In genomic region chr6:30589754-30590358, GRCh38 we compare ENCODE assay signal across 23 cellular contexts. TPM values are rescaled to one million over a fixed set of nuclear protein-coding genes. Genes with fewer than 3 reads are reported as not detected.
DNase-seq lines count a peak whose midpoint lies in the region; ATAC-seq, FAIRE-seq and TF ChIP-seq lines count a peak whose summit lies in the region.
"Had no signal": no experiment of that assay in that cellular context is flagged by ENCODE, and none has a peak within 500 bp of the region (broad histone marks: within the 10 kb centered on the region; RNA-seq: fewer than 3 reads in every experiment).

No MANE protein-coding gene starts in this region.

- 90 to 91% methylated on average over 15 of the region's 15 CpGs for WGBS in GM23248 (ENCODE audit: low coverage in 1 of 2, low lambda C conversion rate in 2 of 2, missing lambda C conversion rate in 2 of 2), 2 experiments
- 95% methylated on average over 15 of the region's 15 CpGs for WGBS in GM12878 (ENCODE audit: insufficient coverage, insufficient replicate concordance, low lambda C conversion rate, missing lambda C conversion rate)

- no peak overlapping the region for H3K4me3 ChIP-seq in GM23248
- no peak overlapping the region for H3K4me3 ChIP-seq in GM12878
- H3K4me3 ChIP-seq: colonic mucosa, heart right ventricle, left ventricle myocardium inferior, thoracic aorta had no signal

- H3K79me2 ChIP-seq in GM23248 (ENCODE audit: insufficient read depth): peaks cover 22% of the 10 kb centered on the region
- H3K79me2 ChIP-seq in GM12878 (ENCODE audit: control insufficient read depth, insufficient read depth, low read length): no peaks in the 10 kb centered on the region

- SMC1A ChIA-PET in GM12878 (lab: Charles Lee; ENCODE audit: uncharacterized antibody, unreplicated experiment): interaction anchor here (0.6 to 1.7 kb wide), 5 partner anchors 7 to 48 kb away, joined by 3 to 4 read pairs (median 4); no protein-coding TSS in a partner anchor

- DNase-seq in GM23248 (no peak), GM12878 (ENCODE audit: low read depth, low spot score) (no peak), mesenteric fat pad (ENCODE audit: low spot score) (peak; percentile 55), NCI-H1105 treated with DMSO at 0.1 percent for 48 hours (lab: John Stamatoyannopoulos, UW) (no peak), COR-L47 (lab: John Stamatoyannopoulos, UW) (no peak), NCI-H446 treated with DMSO at 0.1 percent for 48 hours (lab: John Stamatoyannopoulos, UW) (no peak), globus pallidus (ENCODE audit: low spot score) (no peak)
- no peak for DNase-seq in stimulated activated effector memory CD8-positive, alpha-beta T cell treated with anti-CD3 and anti-CD28 coated beads, Interleukin-12 subunit alpha, Interleukin-12 subunit beta, amount 100 ng/mL, for 72 hours (ENCODE audit: low spot score in 2 of 2)
- DNase-seq: activated CD4-positive, alpha-beta T cell treated with anti-CD3 and anti-CD28 coated beads for 36 hours; activated naive CD8-positive, alpha-beta T cell treated with anti-CD3 and anti-CD28 coated beads, Interleukin-2, amount 10 ng/mL, durations not matched to agents 7 days and 5 days; brain microvascular endothelial cell; CD8-positive, alpha-beta memory T cell; colonic mucosa; DMS79 treated with DMSO at 0.1 percent for 48 hours; heart right ventricle; left ventricle myocardium inferior; NCI-H1417; NCI-H524; stimulated activated CD4-positive, alpha-beta T cell treated with anti-CD3 and anti-CD28 coated beads, Interleukin-15, amount 100 ng/mL, for 24 hours had no signal

- H3K9ac ChIP-seq in GM23248 (no peak overlapping the region), GM12878 (ENCODE audit: control insufficient read depth, insufficient read depth, low read length) (no peak overlapping the region)

- ATAC-seq in GM12878: no peak
- peak; percentile 31 for ATAC-seq in stimulated activated effector memory CD8-positive, alpha-beta T cell treated with anti-CD3 and anti-CD28 coated beads, Interleukin-12 subunit alpha, Interleukin-12 subunit beta, amount 100 ng/mL, for 72 hours
- ATAC-seq: activated CD4-positive, alpha-beta T cell treated with anti-CD3 and anti-CD28 coated beads for 36 hours had no signal

- H3F3A ChIP-seq in GM23248 (ENCODE audit: insufficient read depth): peaks cover 26% of the 10 kb centered on the region; the same call in 1 of the 2 replicates

- no TSS peak for BruUV-seq in GM12878 (replicated peaks; lab: Mats Ljungman, UMichigan)

- no peaks in the 10 kb centered on the region for H3K9me3 Mint-ChIP-seq in stimulated activated effector memory CD8-positive, alpha-beta T cell treated with anti-CD3 and anti-CD28 coated beads, Interleukin-12 subunit alpha, Interleukin-12 subunit beta, amount 100 ng/mL, for 72 hours
- H3K9me3 Mint-ChIP-seq: activated naive CD8-positive, alpha-beta T cell treated with anti-CD3 and anti-CD28 coated beads, Interleukin-2, amount 10 ng/mL, durations not matched to agents 7 days and 5 days; activated T-helper 2 cell treated with anti-CD3 and anti-CD28 coated beads, Interferon-gamma antibody, Interleukin-2, Interleukin-4, amounts not matched to agents 10 μg/mL and 5 μg/mL and 100 μg/mL, durations not matched to agents 14 hours and 24 hours and 36 hours; CD8-positive, alpha-beta memory T cell had no signal

- TF ChIP-seq POLR2A in GM12878 (IDR thresholded peaks at IDR 0.05; ENCODE audit: low read depth, low read length): no peak

- RAD21 ChIA-PET in GM12878 (lab: Charles Lee; ENCODE audit: unreplicated experiment): no interaction called here

- H3K27me3 ChIP-seq in GM23248 (replicated peaks; ENCODE audit: insufficient read depth) (no peaks in the 10 kb centered on the region), GM12878 (replicated peaks in 1 of 2; ENCODE audit: control insufficient read depth in 2 of 2, insufficient read depth in 2 of 2, low read length in 1 of 2) (no peaks in the 10 kb centered on the region)
- H3K27me3 ChIP-seq: brain microvascular endothelial cell, colonic mucosa, heart right ventricle, neutrophil had no signal

- H3K4me1 Mint-ChIP-seq in stimulated activated effector memory CD8-positive, alpha-beta T cell treated with anti-CD3 and anti-CD28 coated beads, Interleukin-12 subunit alpha, Interleukin-12 subunit beta, amount 100 ng/mL, for 72 hours: peaks cover 21% of the 10 kb centered on the region
- H3K4me1 Mint-ChIP-seq: activated CD4-positive, alpha-beta T cell treated with anti-CD3 and anti-CD28 coated beads for 36 hours had no signal

- no peak overlapping the region for H3K4me2 ChIP-seq in GM23248 (ENCODE audit: unreplicated experiment)
- H3K4me2 ChIP-seq in GM12878 (ENCODE audit: control insufficient read depth, insufficient read depth): no peak overlapping the region

- no peak overlapping the region for H2AFZ ChIP-seq in GM23248
- H2AFZ ChIP-seq in GM12878 (ENCODE audit: control insufficient read depth, low read depth, low read length): no peak overlapping the region

- peaks cover 7% of the 10 kb centered on the region; the same call in 1 of the 2 replicates for H3K4me1 ChIP-seq in GM23248 (ENCODE audit: insufficient read depth)
- H3K4me1 ChIP-seq in GM12878 (ENCODE audit: control insufficient read depth, insufficient read depth, low read length): no peaks in the 10 kb centered on the region
- H3K4me1 ChIP-seq: colonic mucosa, heart right ventricle, left ventricle myocardium inferior had no signal

- intact Hi-C loops in GM12878 (cut with micrococcal nuclease; ENCODE audit: unreplicated experiment): no loop called here

- no peak for TF ChIP-seq RAD21 in GM12878 (IDR thresholded peaks at IDR 0.05; ENCODE audit: insufficient read depth, low read depth, low read length)

- no peak overlapping the region for H3K4me3 Mint-ChIP-seq in stimulated activated effector memory CD8-positive, alpha-beta T cell treated with anti-CD3 and anti-CD28 coated beads, Interleukin-12 subunit alpha, Interleukin-12 subunit beta, amount 100 ng/mL, for 72 hours
- H3K4me3 Mint-ChIP-seq: activated CD4-positive, alpha-beta T cell treated with anti-CD3 and anti-CD28 coated beads for 36 hours; activated naive CD8-positive, alpha-beta T cell treated with anti-CD3 and anti-CD28 coated beads, Interleukin-2, amount 10 ng/mL, durations not matched to agents 7 days and 5 days; CD8-positive, alpha-beta memory T cell had no signal

- in situ Hi-C loops in GM23248 (cut with MboI): no loop called here
- in situ Hi-C loops in GM12878 (cut with MboI): no loop called here

- H3K27ac ChIP-seq in GM23248 (peak overlapping the region; percentile 64), GM12878 (ENCODE audit: control insufficient read depth, insufficient read depth) (no peak overlapping the region)
- H3K27ac ChIP-seq: colonic mucosa, heart right ventricle, neutrophil, thoracic aorta had no signal

- TF ChIP-seq CTCF in GM12878 (IDR thresholded peaks at IDR 0.05 in 2 of 3, conservative IDR thresholded peaks at IDR 0.05 in 1 of 3; ENCODE audit: control insufficient read depth in 2 of 3, extremely low read depth in 1 of 3, insufficient read depth in 1 of 3, low read depth in 3 of 3, low read length in 3 of 3): no peak

- no peak overlapping the region for H3K27ac Mint-ChIP-seq in stimulated activated effector memory CD8-positive, alpha-beta T cell treated with anti-CD3 and anti-CD28 coated beads, Interleukin-12 subunit alpha, Interleukin-12 subunit beta, amount 100 ng/mL, for 72 hours
- H3K27ac Mint-ChIP-seq: activated T-helper 2 cell treated with anti-CD3 and anti-CD28 coated beads, Interferon-gamma antibody, Interleukin-2, Interleukin-4, amounts not matched to agents 10 μg/mL and 5 μg/mL and 100 μg/mL, durations not matched to agents 14 hours and 24 hours and 36 hours had no signal

- no peak for FAIRE-seq in GM12878 (lab: Jason Lieb, UNC)
- FAIRE-seq: H54 had no signal

- CTCF ChIA-PET in GM12878 (lab: Yijun Ruan, JAX): interaction anchor here (0.8 to 1.5 kb wide), 3 partner anchors 48 to 107 kb away, joined by 3 to 4 read pairs (median 3); no protein-coding TSS in a partner anchor

- no peak for TF ChIP-seq EP300 in GM12878 (IDR thresholded peaks at IDR 0.05; ENCODE audit: borderline replicate concordance in 1 of 2, control insufficient read depth in 1 of 2, low read depth in 2 of 2, low read length in 2 of 2)

- POLR2A ChIA-PET in GM12878 (lab: Charles Lee): no interaction called here

- H4K20me1 ChIP-seq in GM23248 (ENCODE audit: insufficient read depth): no peaks in the 10 kb centered on the region
- H4K20me1 ChIP-seq in GM12878 (ENCODE audit: control insufficient read depth, insufficient read depth): no peaks in the 10 kb centered on the region

- H3K36me3 ChIP-seq in GM23248 (ENCODE audit: low read depth): peaks cover 61% of the 10 kb centered on the region; the same call in 1 of the 2 replicates
- H3K36me3 ChIP-seq in GM12878 (ENCODE audit: control insufficient read depth in 2 of 2, insufficient read depth in 2 of 2, low read length in 1 of 2): peaks cover 27 to 34% of the 10 kb centered on the region in 2 experiments

- H3K36me3 Mint-ChIP-seq in stimulated activated effector memory CD8-positive, alpha-beta T cell treated with anti-CD3 and anti-CD28 coated beads, Interleukin-12 subunit alpha, Interleukin-12 subunit beta, amount 100 ng/mL, for 72 hours: peaks cover 98% of the 10 kb centered on the region

- H3K9me3 ChIP-seq in GM23248 (ENCODE audit: low read depth): no peaks in the 10 kb centered on the region
- H3K9me3 ChIP-seq in GM12878 (replicated peaks; ENCODE audit: control insufficient read depth, insufficient read depth, low read length): no peaks in the 10 kb centered on the region
- H3K9me3 ChIP-seq: colonic mucosa, heart right ventricle, left ventricle myocardium inferior, neutrophil, thoracic aorta had no signal

- no peaks in the 10 kb centered on the region for H3K9me2 ChIP-seq in GM23248 (ENCODE audit: insufficient read depth)

RNA-seq across cellular contexts. Expression of gene ABCF1, which starts 18.6 kb away (rescaled TPM):
- 31.3 and 42.0 TPM in 2 replicates for total RNA-seq in GM23248 (2014; rRNA removed; shearing (Covaris generic))
- 35.5 and 39.7 TPM in 2 replicates for polyA plus RNA-seq in GM23248 (2016; fragmentation: Nextera tagmentation; extraction: Ambion mirVana)
- 19.3 and 20.7 TPM in 2 replicates for total RNA-seq in GM12878 (2013; cell fraction: nucleolus; rRNA removed)
- total RNA-seq in GM12878 (2014; rRNA removed): 55.2 and 55.3 TPM in 2 replicates
- total RNA-seq in GM12878 (2014; rRNA removed; fragmentation: Illumina TruSeq; extraction: Trizol): 57.4 and 63.4 TPM in 2 replicates
- total RNA-seq in GM12878 (2021): 65.8 and 74.7 TPM in 2 replicates
- polyA plus RNA-seq in GM12878 (2011; ENCODE audit: low read depth): 29.1 TPM
- 21.8 and 34.6 TPM in 2 replicates for polyA plus RNA-seq in GM12878 (2011; rRNA removed)
- 52.2 and 54.0 TPM in 2 replicates for polyA plus RNA-seq in GM12878 (2011; cell fraction: cytosol; rRNA removed)
- 69.8 and 87.7 TPM in 2 replicates for polyA plus RNA-seq in GM12878 (2011; cell fraction: nucleus; rRNA removed)
- 43.7 and 48.6 TPM in 2 replicates for polyA plus RNA-seq in GM12878 (2012)
- 68.4 and 79.6 TPM in 2 replicates for polyA plus RNA-seq in GM12878 (2014; fragmentation: Illumina TruSeq; extraction: Trizol)
- 10 to 100 TPM; 21.3 to 26.1 TPM for polyA plus RNA-seq in GM12878 (2014; fragmentation: Nextera tagmentation; extraction: Ambion mirVana)
- polyA plus RNA-seq in GM12878 (2014; rRNA removed): 45.6 and 49.9 TPM in 2 replicates
- polyA plus RNA-seq in GM12878 (2016; fragmentation: Nextera tagmentation; extraction: Ambion mirVana): 10 to 100 TPM; 56.5 to 62.3 TPM
- polyA minus RNA-seq in GM12878 (2011; rRNA and poly(A)+ RNA removed): 63.1 and 67.0 TPM in 2 replicates
- 27.0 and 42.0 TPM in 2 replicates for polyA minus RNA-seq in GM12878 (2011; cell fraction: cytosol; rRNA and poly(A)+ RNA removed)
- 15.8 and 43.3 TPM in 2 replicates for polyA minus RNA-seq in GM12878 (2011; cell fraction: nucleus; rRNA and poly(A)+ RNA removed)
- 59.2 TPM for total RNA-seq in mesenteric fat pad

RNA-seq across cellular contexts. Expression of gene PPP1R10, which starts 27.2 kb away (rescaled TPM):
- total RNA-seq in GM23248 (2014; rRNA removed; shearing (Covaris generic)): 23.9 and 27.3 TPM in 2 replicates
- polyA plus RNA-seq in GM23248 (2016; fragmentation: Nextera tagmentation; extraction: Ambion mirVana) (23.6 and 32.7 TPM in 2 replicates), GM12878 (2011; rRNA removed) (22.9 and 37.6 TPM in 2 replicates), GM12878 (2014; fragmentation: Illumina TruSeq; extraction: Trizol) (68.0 and 76.2 TPM in 2 replicates), GM12878 (2014; fragmentation: Nextera tagmentation; extraction: Ambion mirVana) (10 to 100 TPM; 11.3 to 22.6 TPM), GM12878 (2014; rRNA removed) (36.7 and 37.9 TPM in 2 replicates), GM12878 (2016; fragmentation: Nextera tagmentation; extraction: Ambion mirVana) (10 to 100 TPM; 39.6 to 46.1 TPM)
- 156 and 174 TPM in 2 replicates for total RNA-seq in GM12878 (2013; cell fraction: nucleolus; rRNA removed)
- total RNA-seq in GM12878 (2014; rRNA removed) (81.1 and 83.8 TPM in 2 replicates), GM12878 (2014; rRNA removed; fragmentation: Illumina TruSeq; extraction: Trizol) (42.7 and 42.9 TPM in 2 replicates), GM12878 (2021) (75.1 and 78.7 TPM in 2 replicates), mesenteric fat pad (49.1 TPM)
- 23.2 TPM for polyA plus RNA-seq in GM12878 (2011; ENCODE audit: low read depth)
- polyA plus RNA-seq in GM12878 (2011; cell fraction: cytosol; rRNA removed): 18.5 TPM in 2 replicates
- 68.7 and 69.0 TPM in 2 replicates for polyA plus RNA-seq in GM12878 (2011; cell fraction: nucleus; rRNA removed)
- polyA plus RNA-seq in GM12878 (2012): 16.0 and 28.3 TPM in 2 replicates
- polyA minus RNA-seq in GM12878 (2011; rRNA and poly(A)+ RNA removed): 131 and 159 TPM in 2 replicates
- 16.3 and 23.9 TPM in 2 replicates for polyA minus RNA-seq in GM12878 (2011; cell fraction: cytosol; rRNA and poly(A)+ RNA removed)
- polyA minus RNA-seq in GM12878 (2011; cell fraction: nucleus; rRNA and poly(A)+ RNA removed): 188 and 320 TPM in 2 replicates

RNA-seq across cellular contexts. Expression of gene MRPS18B, which starts 27.8 kb away (rescaled TPM):
- 33.5 and 41.4 TPM in 2 replicates for total RNA-seq in GM23248 (2014; rRNA removed; shearing (Covaris generic))
- polyA plus RNA-seq in GM23248 (2016; fragmentation: Nextera tagmentation; extraction: Ambion mirVana) (59.2 and 61.2 TPM in 2 replicates), GM12878 (2011; rRNA removed) (104 and 133 TPM in 2 replicates), GM12878 (2014; fragmentation: Illumina TruSeq; extraction: Trizol) (208 and 218 TPM in 2 replicates), GM12878 (2014; fragmentation: Nextera tagmentation; extraction: Ambion mirVana) (100 to 1,000 TPM; 219 to 259 TPM), GM12878 (2014; rRNA removed) (118 and 166 TPM in 2 replicates), GM12878 (2016; fragmentation: Nextera tagmentation; extraction: Ambion mirVana) (100 to 1,000 TPM; 132 to 147 TPM)
- total RNA-seq in GM12878 (2013; cell fraction: nucleolus; rRNA removed): 29.8 and 30.1 TPM in 2 replicates
- total RNA-seq in GM12878 (2014; rRNA removed) (108 and 113 TPM in 2 replicates), GM12878 (2014; rRNA removed; fragmentation: Illumina TruSeq; extraction: Trizol) (112 and 121 TPM in 2 replicates), GM12878 (2021) (80.9 and 87.7 TPM in 2 replicates), mesenteric fat pad (44.4 TPM)
- 75.6 TPM for polyA plus RNA-seq in GM12878 (2011; ENCODE audit: low read depth)
- 163 and 222 TPM in 2 replicates for polyA plus RNA-seq in GM12878 (2011; cell fraction: cytosol; rRNA removed)
- 53.8 and 56.7 TPM in 2 replicates for polyA plus RNA-seq in GM12878 (2011; cell fraction: nucleus; rRNA removed)
- 87.0 and 101 TPM in 2 replicates for polyA plus RNA-seq in GM12878 (2012)
- polyA minus RNA-seq in GM12878 (2011; rRNA and poly(A)+ RNA removed): 97.8 and 178 TPM in 2 replicates
- polyA minus RNA-seq in GM12878 (2011; cell fraction: cytosol; rRNA and poly(A)+ RNA removed): 44.4 and 60.7 TPM in 2 replicates
- polyA minus RNA-seq in GM12878 (2011; cell fraction: nucleus; rRNA and poly(A)+ RNA removed): 21.8 and 28.8 TPM in 2 replicates

RNA-seq across cellular contexts. Expression of gene PRR3, which starts 32.8 kb away (rescaled TPM):
- 5.2 and 6.5 TPM in 2 replicates for total RNA-seq in GM23248 (2014; rRNA removed; shearing (Covaris generic))
- 7.1 and 7.3 TPM in 2 replicates for polyA plus RNA-seq in GM23248 (2016; fragmentation: Nextera tagmentation; extraction: Ambion mirVana)
- 29.1 and 31.4 TPM in 2 replicates for total RNA-seq in GM12878 (2013; cell fraction: nucleolus; rRNA removed)
- 20.0 and 22.7 TPM in 2 replicates for total RNA-seq in GM12878 (2014; rRNA removed)
- total RNA-seq in GM12878 (2014; rRNA removed; fragmentation: Illumina TruSeq; extraction: Trizol): 18.5 and 19.2 TPM in 2 replicates
- 19.5 and 20.2 TPM in 2 replicates for total RNA-seq in GM12878 (2021)
- 7.4 TPM for polyA plus RNA-seq in GM12878 (2011; ENCODE audit: low read depth)
- polyA plus RNA-seq in GM12878 (2011; rRNA removed): 15.7 and 22.9 TPM in 2 replicates
- polyA plus RNA-seq in GM12878 (2011; cell fraction: cytosol; rRNA removed): 23.3 and 27.6 TPM in 2 replicates
- polyA plus RNA-seq in GM12878 (2011; cell fraction: nucleus; rRNA removed): 19.7 and 20.5 TPM in 2 replicates
- 11.9 and 14.0 TPM in 2 replicates for polyA plus RNA-seq in GM12878 (2012)
- polyA plus RNA-seq in GM12878 (2014; fragmentation: Illumina TruSeq; extraction: Trizol): 38.2 and 44.6 TPM in 2 replicates
- 10 to 100 TPM; 14.0 to 16.3 TPM for polyA plus RNA-seq in GM12878 (2014; fragmentation: Nextera tagmentation; extraction: Ambion mirVana)
- polyA plus RNA-seq in GM12878 (2014; rRNA removed): 28.5 and 28.8 TPM in 2 replicates
- polyA plus RNA-seq in GM12878 (2016; fragmentation: Nextera tagmentation; extraction: Ambion mirVana): 10 to 100 TPM; 18.4 to 20.8 TPM
- 19.4 and 23.9 TPM in 2 replicates for polyA minus RNA-seq in GM12878 (2011; rRNA and poly(A)+ RNA removed)
- polyA minus RNA-seq in GM12878 (2011; cell fraction: cytosol; rRNA and poly(A)+ RNA removed): 4.7 and 5.3 TPM in 2 replicates
- polyA minus RNA-seq in GM12878 (2011; cell fraction: nucleus; rRNA and poly(A)+ RNA removed): 7.4 and 13.3 TPM in 2 replicates
- total RNA-seq in mesenteric fat pad: 9.2 TPM

RNA-seq across cellular contexts. Expression of gene GNL1, which starts 33.6 kb away (rescaled TPM):
- 62.3 and 64.8 TPM in 2 replicates for total RNA-seq in GM23248 (2014; rRNA removed; shearing (Covaris generic))
- polyA plus RNA-seq in GM23248 (2016; fragmentation: Nextera tagmentation; extraction: Ambion mirVana): 72.1 and 78.9 TPM in 2 replicates
- 35.1 and 45.9 TPM in 2 replicates for total RNA-seq in GM12878 (2013; cell fraction: nucleolus; rRNA removed)
- total RNA-seq in GM12878 (2014; rRNA removed): 45.4 and 50.2 TPM in 2 replicates
- 30.6 and 30.7 TPM in 2 replicates for total RNA-seq in GM12878 (2014; rRNA removed; fragmentation: Illumina TruSeq; extraction: Trizol)
- 59.3 and 61.2 TPM in 2 replicates for total RNA-seq in GM12878 (2021)
- 16.8 TPM for polyA plus RNA-seq in GM12878 (2011; ENCODE audit: low read depth)
- polyA plus RNA-seq in GM12878 (2011; rRNA removed): 45.1 and 51.4 TPM in 2 replicates
- polyA plus RNA-seq in GM12878 (2011; cell fraction: cytosol; rRNA removed): 51.4 and 60.2 TPM in 2 replicates
- polyA plus RNA-seq in GM12878 (2011; cell fraction: nucleus; rRNA removed): 56.1 and 63.3 TPM in 2 replicates
- 40.1 and 45.6 TPM in 2 replicates for polyA plus RNA-seq in GM12878 (2012)
- polyA plus RNA-seq in GM12878 (2014; fragmentation: Illumina TruSeq; extraction: Trizol): 38.7 and 40.2 TPM in 2 replicates
- 1 to 10 TPM in 1 of 2 experiments, under 1 TPM in 1; 0.18 to 1.4 TPM for polyA plus RNA-seq in GM12878 (2014; fragmentation: Nextera tagmentation; extraction: Ambion mirVana)
- 40.7 and 45.3 TPM in 2 replicates for polyA plus RNA-seq in GM12878 (2014; rRNA removed)
- 10 to 100 TPM; 50.6 to 64.5 TPM for polyA plus RNA-seq in GM12878 (2016; fragmentation: Nextera tagmentation; extraction: Ambion mirVana)
- 29.0 and 43.8 TPM in 2 replicates for polyA minus RNA-seq in GM12878 (2011; rRNA and poly(A)+ RNA removed)
- polyA minus RNA-seq in GM12878 (2011; cell fraction: cytosol; rRNA and poly(A)+ RNA removed): 16.2 and 17.4 TPM in 2 replicates
- polyA minus RNA-seq in GM12878 (2011; cell fraction: nucleus; rRNA and poly(A)+ RNA removed): 8.5 and 11.2 TPM in 2 replicates
- total RNA-seq in mesenteric fat pad: 65.8 TPM
